In genomic region chr10:27100800-27101347, GRCh38 we compare ENCODE assay signal across 8 cellular contexts. TPM values are rescaled to one million over a fixed set of nuclear protein-coding genes. Genes with fewer than 3 reads are reported as not detected.
DNase-seq lines count a peak whose midpoint lies in the region; ATAC-seq and TF ChIP-seq lines count a peak whose summit lies in the region.

No MANE protein-coding gene starts in this region.

- intact Hi-C loops in vagina (cut with DNase I) = no loop called here

- H3K4me3 Mint-ChIP-seq in naive B cell = peak overlapping the region; percentile 91 to 98 (median 94)

- peaks cover 16 to 26% (median 25%) of the 10 kb centered on the region in 3 donors for H3K4me1 Mint-ChIP-seq in naive B cell

- TF ChIP-seq POLR2A in vagina (IDR thresholded peaks at IDR 0.05) = no peak

- DNase-seq in activated T-cell treated with anti-CD3 and anti-CD28 coated beads for 1 hour (ENCODE audit: low read depth) (peak; percentile 8), activated T-cell treated with anti-CD3 and anti-CD28 coated beads for 4 hours (no peak), T-helper 1 cell (peak in 3 of 5 donors; percentile 15 to 48 (median 19)), naive B cell (no peak), vagina (ENCODE audit: extremely low spot score in 2 of 2) (no peak)
- DNase-seq in effector CD4-positive, alpha-beta T cell = peak; percentile 16

- TF ChIP-seq CTCF in vagina (IDR thresholded peaks at IDR 0.05) = no peak

- H3K4me3 ChIP-seq in vagina = peak overlapping the region; percentile 61 to 63

- peaks cover 22% of the 10 kb centered on the region for H3K4me1 ChIP-seq in vagina

- H3K9me3 Mint-ChIP-seq in naive B cell = no peaks in the 10 kb centered on the region

- H3K27ac Mint-ChIP-seq in naive B cell = peak overlapping the region; percentile 85 to 98 (median 96)

- H3K27me3 ChIP-seq in vagina = no peaks in the 10 kb centered on the region

- ATAC-seq in naive B cell (ENCODE audit: low read depth in 2 of 2) (no peak), HG02840 (IDR thresholded peaks at IDR 0.05; ENCODE audit: low FRiP score, unreplicated experiment) (no peak)
- no peak for ATAC-seq in activated CD4-positive, CD25-positive, alpha-beta regulatory T cell treated with anti-CD3 and anti-CD28 coated beads, Interleukin-2, amount 50 U/mL, for 24 hours

- H3K27me3 Mint-ChIP-seq in naive B cell = no peaks in the 10 kb centered on the region

- no peaks in the 10 kb centered on the region for H3K9me3 ChIP-seq in vagina

- no peaks in the 10 kb centered on the region for H3K36me3 Mint-ChIP-seq in naive B cell

- peak overlapping the region; percentile 80 for H3K27ac ChIP-seq in vagina

- H3K36me3 ChIP-seq in vagina = no peaks in the 10 kb centered on the region

RNA-seq across cellular contexts. Expression of gene ANKRD26, which starts 0.6 kb away (rescaled TPM):
- 1 to 10 TPM in 5 of 6 donors, under 1 TPM in 1; 0.68 to 3.9 (median 1.6) TPM for polyA plus RNA-seq in naive B cell (ENCODE audit: low read depth in 6 of 6)
- total RNA-seq in vagina = 8.8 TPM

RNA-seq across cellular contexts. Expression of gene YME1L1, which starts 53.3 kb away (rescaled TPM):
- polyA plus RNA-seq in naive B cell (ENCODE audit: low read depth in 6 of 6) = 100 to 1,000 TPM in 3 of 6 donors, 10 to 100 TPM in 3; 96.1 to 123 (median 103) TPM
- 44.9 TPM for total RNA-seq in vagina

RNA-seq across cellular contexts. Expression of gene MASTL, which starts 54.3 kb away (rescaled TPM):
- polyA plus RNA-seq in naive B cell (ENCODE audit: low read depth in 6 of 6) = 1 to 10 TPM in 5 of 6 donors, not detected in 1; 2.1 to 5.3 (median 4.5) TPM
- total RNA-seq in vagina = 8.3 TPM

Comparison
In these comparisons a context has a peak if more than half of its experiments do, and no peak if none do; other contexts are left out.
1. DNase-seq: peak in activated T-cell treated with anti-CD3 and anti-CD28 coated beads for 1 hour (single experiment), T-helper 1 cell (3 of 5) and effector CD4-positive, alpha-beta T cell (single experiment); none in activated T-cell treated with anti-CD3 and anti-CD28 coated beads for 4 hours (single experiment), naive B cell (single experiment) and vagina (0 of 2).